Comparison of ENCODE assay signal across 1 cellular context in the genomic region with DNA sequence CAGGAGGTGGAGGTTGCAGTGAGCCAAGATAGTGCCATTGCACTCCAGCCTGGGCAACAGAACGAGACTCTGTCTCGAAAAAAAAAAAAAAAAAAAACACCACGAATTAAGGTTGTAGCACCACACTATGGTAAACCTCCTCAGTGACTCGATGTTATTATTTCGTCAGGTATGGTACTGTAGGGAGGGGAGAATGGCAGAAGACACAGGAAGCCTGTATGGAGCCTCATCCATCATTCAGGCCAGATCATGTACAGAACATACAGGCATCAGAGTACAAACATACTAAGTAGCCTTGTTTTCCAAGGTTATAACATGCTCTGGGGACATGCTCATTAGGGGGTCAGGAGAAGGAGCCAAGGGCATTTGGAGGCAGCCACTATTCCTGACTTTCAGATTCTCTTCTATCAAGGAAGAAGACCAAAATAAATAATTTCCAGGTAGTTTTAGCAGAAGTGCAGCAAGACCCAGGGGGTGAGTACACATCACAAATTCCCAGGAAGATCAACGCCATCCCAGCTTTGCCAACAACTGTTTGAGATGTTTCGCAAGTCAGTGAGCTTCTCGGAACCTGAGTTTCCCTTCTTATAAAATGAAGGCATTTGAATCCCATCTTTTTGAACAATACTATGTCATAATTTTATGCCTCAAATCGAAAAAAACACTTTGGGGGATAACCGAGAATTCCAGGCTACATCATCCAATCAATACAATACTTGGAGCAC.
TF ChIP-seq lines count a peak whose summit lies in the region.

No MANE protein-coding gene starts in this region.

TF ChIP-seq in H1, 55 proteins besides CTCF, POLR2A, EP300 and RAD21 (continued from another document):
- TF ChIP-seq RNF2 (IDR thresholded peaks at IDR 0.05; ENCODE audit: borderline replicate concordance, low read depth, low read length, missing control alignments, poor library complexity, severe bottlenecking) (no peak), HDAC6 (IDR thresholded peaks at IDR 0.05; ENCODE audit: low read depth, low read length) (no peak), BACH1 (IDR thresholded peaks at IDR 0.05; ENCODE audit: low read length) (no peak), HDAC2 (IDR thresholded peaks at IDR 0.05; ENCODE audit: borderline replicate concordance in 1 of 2, low read depth in 2 of 2, low read length in 2 of 2) (no peak), SUZ12 (IDR thresholded peaks at IDR 0.05; ENCODE audit: low read length) (no peak), PHF8 (conservative IDR thresholded peaks at IDR 0.05; ENCODE audit: low read depth, low read length) (no peak), BCL11A (IDR thresholded peaks at IDR 0.05; ENCODE audit: low read depth in 2 of 2, low read length in 2 of 2) (no peak), USF2 (IDR thresholded peaks at IDR 0.05; ENCODE audit: low read length) (no peak), FOSL1 (IDR thresholded peaks at IDR 0.05; ENCODE audit: insufficient read depth, low read depth, low read length) (no peak)
- TF ChIP-seq, protein P1, sequence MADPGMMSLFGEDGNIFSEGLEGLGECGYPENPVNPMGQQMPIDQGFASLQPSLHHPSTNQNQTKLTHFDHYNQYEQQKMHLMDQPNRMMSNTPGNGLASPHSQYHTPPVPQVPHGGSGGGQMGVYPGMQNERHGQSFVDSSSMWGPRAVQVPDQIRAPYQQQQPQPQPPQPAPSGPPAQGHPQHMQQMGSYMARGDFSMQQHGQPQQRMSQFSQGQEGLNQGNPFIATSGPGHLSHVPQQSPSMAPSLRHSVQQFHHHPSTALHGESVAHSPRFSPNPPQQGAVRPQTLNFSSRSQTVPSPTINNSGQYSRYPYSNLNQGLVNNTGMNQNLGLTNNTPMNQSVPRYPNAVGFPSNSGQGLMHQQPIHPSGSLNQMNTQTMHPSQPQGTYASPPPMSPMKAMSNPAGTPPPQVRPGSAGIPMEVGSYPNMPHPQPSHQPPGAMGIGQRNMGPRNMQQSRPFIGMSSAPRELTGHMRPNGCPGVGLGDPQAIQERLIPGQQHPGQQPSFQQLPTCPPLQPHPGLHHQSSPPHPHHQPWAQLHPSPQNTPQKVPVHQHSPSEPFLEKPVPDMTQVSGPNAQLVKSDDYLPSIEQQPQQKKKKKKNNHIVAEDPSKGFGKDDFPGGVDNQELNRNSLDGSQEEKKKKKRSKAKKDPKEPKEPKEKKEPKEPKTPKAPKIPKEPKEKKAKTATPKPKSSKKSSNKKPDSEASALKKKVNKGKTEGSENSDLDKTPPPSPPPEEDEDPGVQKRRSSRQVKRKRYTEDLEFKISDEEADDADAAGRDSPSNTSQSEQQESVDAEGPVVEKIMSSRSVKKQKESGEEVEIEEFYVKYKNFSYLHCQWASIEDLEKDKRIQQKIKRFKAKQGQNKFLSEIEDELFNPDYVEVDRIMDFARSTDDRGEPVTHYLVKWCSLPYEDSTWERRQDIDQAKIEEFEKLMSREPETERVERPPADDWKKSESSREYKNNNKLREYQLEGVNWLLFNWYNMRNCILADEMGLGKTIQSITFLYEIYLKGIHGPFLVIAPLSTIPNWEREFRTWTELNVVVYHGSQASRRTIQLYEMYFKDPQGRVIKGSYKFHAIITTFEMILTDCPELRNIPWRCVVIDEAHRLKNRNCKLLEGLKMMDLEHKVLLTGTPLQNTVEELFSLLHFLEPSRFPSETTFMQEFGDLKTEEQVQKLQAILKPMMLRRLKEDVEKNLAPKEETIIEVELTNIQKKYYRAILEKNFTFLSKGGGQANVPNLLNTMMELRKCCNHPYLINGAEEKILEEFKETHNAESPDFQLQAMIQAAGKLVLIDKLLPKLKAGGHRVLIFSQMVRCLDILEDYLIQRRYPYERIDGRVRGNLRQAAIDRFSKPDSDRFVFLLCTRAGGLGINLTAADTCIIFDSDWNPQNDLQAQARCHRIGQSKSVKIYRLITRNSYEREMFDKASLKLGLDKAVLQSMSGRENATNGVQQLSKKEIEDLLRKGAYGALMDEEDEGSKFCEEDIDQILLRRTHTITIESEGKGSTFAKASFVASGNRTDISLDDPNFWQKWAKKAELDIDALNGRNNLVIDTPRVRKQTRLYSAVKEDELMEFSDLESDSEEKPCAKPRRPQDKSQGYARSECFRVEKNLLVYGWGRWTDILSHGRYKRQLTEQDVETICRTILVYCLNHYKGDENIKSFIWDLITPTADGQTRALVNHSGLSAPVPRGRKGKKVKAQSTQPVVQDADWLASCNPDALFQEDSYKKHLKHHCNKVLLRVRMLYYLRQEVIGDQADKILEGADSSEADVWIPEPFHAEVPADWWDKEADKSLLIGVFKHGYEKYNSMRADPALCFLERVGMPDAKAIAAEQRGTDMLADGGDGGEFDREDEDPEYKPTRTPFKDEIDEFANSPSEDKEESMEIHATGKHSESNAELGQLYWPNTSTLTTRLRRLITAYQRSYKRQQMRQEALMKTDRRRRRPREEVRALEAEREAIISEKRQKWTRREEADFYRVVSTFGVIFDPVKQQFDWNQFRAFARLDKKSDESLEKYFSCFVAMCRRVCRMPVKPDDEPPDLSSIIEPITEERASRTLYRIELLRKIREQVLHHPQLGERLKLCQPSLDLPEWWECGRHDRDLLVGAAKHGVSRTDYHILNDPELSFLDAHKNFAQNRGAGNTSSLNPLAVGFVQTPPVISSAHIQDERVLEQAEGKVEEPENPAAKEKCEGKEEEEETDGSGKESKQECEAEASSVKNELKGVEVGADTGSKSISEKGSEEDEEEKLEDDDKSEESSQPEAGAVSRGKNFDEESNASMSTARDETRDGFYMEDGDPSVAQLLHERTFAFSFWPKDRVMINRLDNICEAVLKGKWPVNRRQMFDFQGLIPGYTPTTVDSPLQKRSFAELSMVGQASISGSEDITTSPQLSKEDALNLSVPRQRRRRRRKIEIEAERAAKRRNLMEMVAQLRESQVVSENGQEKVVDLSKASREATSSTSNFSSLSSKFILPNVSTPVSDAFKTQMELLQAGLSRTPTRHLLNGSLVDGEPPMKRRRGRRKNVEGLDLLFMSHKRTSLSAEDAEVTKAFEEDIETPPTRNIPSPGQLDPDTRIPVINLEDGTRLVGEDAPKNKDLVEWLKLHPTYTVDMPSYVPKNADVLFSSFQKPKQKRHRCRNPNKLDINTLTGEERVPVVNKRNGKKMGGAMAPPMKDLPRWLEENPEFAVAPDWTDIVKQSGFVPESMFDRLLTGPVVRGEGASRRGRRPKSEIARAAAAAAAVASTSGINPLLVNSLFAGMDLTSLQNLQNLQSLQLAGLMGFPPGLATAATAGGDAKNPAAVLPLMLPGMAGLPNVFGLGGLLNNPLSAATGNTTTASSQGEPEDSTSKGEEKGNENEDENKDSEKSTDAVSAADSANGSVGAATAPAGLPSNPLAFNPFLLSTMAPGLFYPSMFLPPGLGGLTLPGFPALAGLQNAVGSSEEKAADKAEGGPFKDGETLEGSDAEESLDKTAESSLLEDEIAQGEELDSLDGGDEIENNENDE (IDR thresholded peaks at IDR 0.05; ENCODE audit: insufficient replicate concordance, low read length): no peak
